ENCODE assay signal across 1 cellular context in genomic region chrX:115642895-115643530, GRCh38.
TF ChIP-seq lines count a peak whose summit lies in the region.

No MANE protein-coding gene starts in this region.

TF ChIP-seq in WTC11, 78 proteins besides CTCF, POLR2A, EP300 and RAD21 (continued from another document):
- TF ChIP-seq ATF2 (CRISPR knock-in tag; IDR thresholded peaks at IDR 0.05; ENCODE audit: borderline replicate concordance, low read depth) = no peak
